ENCODE assay signal across 8 cellular contexts in the genomic region with DNA sequence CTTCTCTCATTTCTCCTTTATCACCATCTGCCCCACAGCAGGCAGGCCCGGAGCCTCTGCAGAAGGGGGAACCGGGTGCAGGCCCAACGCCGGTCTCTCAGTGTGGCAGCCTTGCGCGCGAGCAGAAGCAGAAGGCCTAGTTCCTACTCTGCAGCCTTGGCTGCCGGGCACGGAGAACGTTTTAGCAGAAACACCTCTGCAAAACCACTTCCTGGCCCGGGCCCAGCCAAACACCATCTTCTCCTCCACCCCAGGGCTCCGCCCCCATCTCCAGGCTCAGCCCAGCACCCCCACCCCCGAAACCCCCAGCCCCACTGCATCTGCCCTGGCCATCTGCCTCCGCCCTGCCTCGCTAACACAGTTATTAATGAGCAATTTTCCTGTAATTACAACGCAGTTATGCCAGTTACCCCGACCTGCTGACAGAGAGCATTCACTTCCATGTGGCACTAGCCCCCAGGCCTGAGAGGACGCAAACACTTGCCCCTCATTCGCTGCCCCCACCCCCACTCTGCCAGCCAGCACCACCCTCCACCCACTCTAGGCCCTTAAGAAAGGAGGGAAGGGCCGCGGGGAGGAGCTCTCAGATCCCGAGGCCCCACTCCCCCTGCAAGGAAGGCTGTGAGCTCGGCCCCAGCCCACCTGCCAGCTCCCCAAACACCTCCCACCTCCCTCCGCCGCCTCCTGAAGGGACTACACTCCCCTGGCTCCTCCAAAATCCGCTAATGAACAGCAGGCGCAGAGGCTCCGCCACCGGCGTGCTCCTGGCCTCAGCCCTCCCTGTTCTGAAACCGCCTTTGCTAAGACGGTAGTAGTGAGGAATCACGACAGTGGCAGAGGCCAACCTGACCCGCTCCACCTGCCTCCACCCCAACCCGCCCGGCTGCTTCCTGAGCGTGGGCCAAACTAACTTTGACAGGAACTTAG. TPM values are rescaled to one million over a fixed set of nuclear protein-coding genes. Genes with fewer than 3 reads are reported as not detected.
A peak's percentile ranks its signal among the peaks of the same experiment; 100 is the strongest.
DNase-seq lines count a peak whose midpoint lies in the region; ATAC-seq and TF ChIP-seq lines count a peak whose summit lies in the region.

No MANE protein-coding gene starts in this region.

- H3K27me3 Mint-ChIP-seq in effector memory CD8-positive, alpha-beta T cell: no peaks in the 10 kb centered on the region

- ATAC-seq in effector memory CD8-positive, alpha-beta T cell (replicated peaks): peak; percentile 78
- ATAC-seq in omental fat pad (ENCODE audit: low FRiP score): peak; percentile 36
- no peak for ATAC-seq in GM19455 (IDR thresholded peaks at IDR 0.05; ENCODE audit: unreplicated experiment)

- TF ChIP-seq POLR2A in transverse colon (IDR thresholded peaks at IDR 0.05): no peak

- peak overlapping the region; percentile 49 to 68 (median 56) for H3K27ac ChIP-seq in transverse colon

- no peak for TF ChIP-seq CTCF in omental fat pad (IDR thresholded peaks at IDR 0.05)
- no peak for TF ChIP-seq CTCF in transverse colon (IDR thresholded peaks at IDR 0.05)

- no peaks in the 10 kb centered on the region for H3K9me3 ChIP-seq in transverse colon

- no peak for TF ChIP-seq EP300 in transverse colon (IDR thresholded peaks at IDR 0.05; ENCODE audit: low read depth)

- peak; percentile 48 for DNase-seq in NCI-H1105 treated with DMSO at 0.1 percent for 48 hours (lab: John Stamatoyannopoulos, UW)
- no peak for DNase-seq in NCI-H1105 (lab: John Stamatoyannopoulos, UW)
- peak; percentile 15 for DNase-seq in KG1 (lab: John Stamatoyannopoulos, UW)
- peak; percentile 90 for DNase-seq in activated CD4-positive, alpha-beta T cell treated with anti-CD3 and anti-CD28 coated beads for 48 hours
- peak; percentile 58 to 66 (median 62) for DNase-seq in effector memory CD8-positive, alpha-beta T cell
- DNase-seq in omental fat pad (ENCODE audit: low spot score): no peak
- DNase-seq in transverse colon: peak; percentile 60

- H3K36me3 ChIP-seq in transverse colon: no peaks in the 10 kb centered on the region

- peak overlapping the region; percentile 98 to 100 for H3K27ac Mint-ChIP-seq in effector memory CD8-positive, alpha-beta T cell

- peaks cover 26% of the 10 kb centered on the region for H3K36me3 Mint-ChIP-seq in effector memory CD8-positive, alpha-beta T cell (ENCODE audit: insufficient read depth)

- H3K4me1 ChIP-seq in transverse colon: peaks cover 0 to 6% (median 2%) of the 10 kb centered on the region in 4 donors

- H3K4me1 Mint-ChIP-seq in effector memory CD8-positive, alpha-beta T cell (ENCODE audit: low read depth in 2 of 2): peaks cover 25 to 28% of the 10 kb centered on the region in 2 donors

- intact Hi-C loops in transverse colon (cut with DNase I; ENCODE audit: low total_unique reads): no loop called here

- in situ Hi-C loops in transverse colon (cut with MboI; ENCODE audit: low pct_ligation_motif_present in 1 of 4, low pct_unique_long_range_greater_than_20kb in 1 of 4, low sequenced_read_pairs in 3 of 4): no loop called here

- H3K9me3 Mint-ChIP-seq in effector memory CD8-positive, alpha-beta T cell: no peaks in the 10 kb centered on the region

- WGBS in transverse colon (ENCODE audit: low coverage in 1 of 2), 2 donors: 26 to 52% methylated on average over 4 to 37 of the region's 37 CpGs

- peaks cover 1% of the 10 kb centered on the region for H3K27me3 ChIP-seq in transverse colon

- peak overlapping the region in 3 of 4 donors; percentile 1 to 28 (median 10) for H3K4me3 ChIP-seq in transverse colon

- peak overlapping the region; percentile 95 to 96 for H3K4me3 Mint-ChIP-seq in effector memory CD8-positive, alpha-beta T cell

RNA-seq across cellular contexts. Expression of a gene that starts 44.7 kb away (rescaled TPM):
- 10 to 100 TPM in 2 of 4 donors, 1 to 10 TPM in 2; 5.9 to 16.0 (median 9.4) TPM for total RNA-seq in omental fat pad
- total RNA-seq in transverse colon: 100 to 1,000 TPM in 1 of 4 donors, 10 to 100 TPM in 3; 23.3 to 306 (median 49.7) TPM

Comparison
In these comparisons a context has a peak if more than half of its experiments do, and no peak if none do; other contexts are left out.
1. DNase-seq: peak in NCI-H1105 treated with DMSO at 0.1 percent for 48 hours (single experiment), KG1 (single experiment), activated CD4-positive, alpha-beta T cell treated with anti-CD3 and anti-CD28 coated beads for 48 hours (single experiment), effector memory CD8-positive, alpha-beta T cell (3 of 3) and transverse colon (single experiment); none in NCI-H1105 (single experiment) and omental fat pad (single experiment).